ENCODE assay signal across 14 cellular contexts in genomic region chr13:106630650-106631049, GRCh38.
A peak's percentile ranks its signal among the peaks of the same experiment; 100 is the strongest.
DNase-seq lines count a peak whose midpoint lies in the region; ATAC-seq and TF ChIP-seq lines count a peak whose summit lies in the region.
"Had no signal": no experiment of that assay in that cellular context is flagged by ENCODE, and none has a peak within 500 bp of the region (broad histone marks: within the 10 kb centered on the region; RNA-seq: fewer than 3 reads in every experiment).

No MANE protein-coding gene starts in this region.

- peak overlapping the region; percentile 75 for H3K27ac ChIP-seq in SJCRH30
- H3K27ac ChIP-seq in upper lobe of right lung, result no peak overlapping the region
- H3K27ac ChIP-seq: C4-2B had no signal

- H3K27ac Mint-ChIP-seq in endothelial cell (ENCODE audit: unreplicated experiment), result peak overlapping the region; percentile 15
- H3K27ac Mint-ChIP-seq in activated CD8-positive, alpha-beta memory T cell treated with anti-CD3 and anti-CD28 coated beads, Interleukin-2, amount 10 ng/mL, durations not matched to agents 7 days and 5 days, result no peak overlapping the region
- H3K27ac Mint-ChIP-seq: CD4-positive, alpha-beta memory T cell had no signal

- no peaks in the 10 kb centered on the region for H3K27me3 ChIP-seq in SJCRH30
- peaks cover 6% of the 10 kb centered on the region for H3K27me3 ChIP-seq in upper lobe of right lung

- H3K36me3 Mint-ChIP-seq in endothelial cell (ENCODE audit: low read depth, unreplicated experiment), result no peaks in the 10 kb centered on the region
- no peaks in the 10 kb centered on the region for H3K36me3 Mint-ChIP-seq in activated CD8-positive, alpha-beta memory T cell treated with anti-CD3 and anti-CD28 coated beads, Interleukin-2, amount 10 ng/mL, durations not matched to agents 7 days and 5 days
- H3K36me3 Mint-ChIP-seq: CD4-positive, alpha-beta memory T cell had no signal

- in situ Hi-C loops in KBM-7 (cut with MboI; ENCODE audit: low pct_unique_long_range_greater_than_20kb, low sequenced_read_pairs), result no loop called here

- H3K4me3 ChIP-seq in SJCRH30, result no peak overlapping the region
- H3K4me3 ChIP-seq in upper lobe of right lung, result no peak overlapping the region
- H3K4me3 ChIP-seq: GM12878, HAP-1 had no signal

- no peak for TF ChIP-seq CTCF in endothelial cell (IDR thresholded peaks at IDR 0.05; ENCODE audit: unreplicated experiment)
- TF ChIP-seq CTCF in upper lobe of right lung (IDR thresholded peaks at IDR 0.05), result no peak

- no peaks in the 10 kb centered on the region; the same call in 1 of the 2 replicates for H3K9me3 ChIP-seq in SJCRH30 (replicated peaks)
- no peaks in the 10 kb centered on the region for H3K9me3 ChIP-seq in upper lobe of right lung
- H3K9me3 ChIP-seq: HAP-1 had no signal

- H3K36me3 ChIP-seq in SJCRH30 (no peaks in the 10 kb centered on the region), upper lobe of right lung (no peaks in the 10 kb centered on the region)
- H3K36me3 ChIP-seq: HAP-1 had no signal

- peaks cover 30% of the 10 kb centered on the region for H3K4me1 Mint-ChIP-seq in endothelial cell (ENCODE audit: unreplicated experiment)
- no peaks in the 10 kb centered on the region for H3K4me1 Mint-ChIP-seq in activated CD8-positive, alpha-beta memory T cell treated with anti-CD3 and anti-CD28 coated beads, Interleukin-2, amount 10 ng/mL, durations not matched to agents 7 days and 5 days
- H3K4me1 Mint-ChIP-seq: CD4-positive, alpha-beta memory T cell had no signal

- DNase-seq in KBM-7 (peak; percentile 14), SJCRH30 (peak in 1 of 2 experiments; percentile 27), endothelial cell (ENCODE audit: low spot score) (no peak), upper lobe of right lung (no peak), nucleus accumbens (lab: John Stamatoyannopoulos, UW) (no peak)
- DNase-seq in activated CD8-positive, alpha-beta memory T cell treated with anti-CD3 and anti-CD28 coated beads, Interleukin-2, amount 10 ng/mL, durations not matched to agents 7 days and 5 days, result no peak
- DNase-seq: ACHN; CD4-positive, alpha-beta memory T cell; DMS79 had no signal

- no peaks in the 10 kb centered on the region for H3K27me3 Mint-ChIP-seq in endothelial cell (ENCODE audit: unreplicated experiment)
- H3K27me3 Mint-ChIP-seq in activated CD8-positive, alpha-beta memory T cell treated with anti-CD3 and anti-CD28 coated beads, Interleukin-2, amount 10 ng/mL, durations not matched to agents 7 days and 5 days, result peaks cover 19% of the 10 kb centered on the region

- ATAC-seq in upper lobe of right lung, result peak; percentile 31
- no peak for ATAC-seq in activated CD8-positive, alpha-beta memory T cell treated with anti-CD3 and anti-CD28 coated beads, Interleukin-2, amount 10 ng/mL, durations not matched to agents 7 days and 5 days
- no peak for ATAC-seq in GM19328 (IDR thresholded peaks at IDR 0.05; ENCODE audit: unreplicated experiment)
- ATAC-seq: GM12878, HepG2 had no signal

- H3K4me1 ChIP-seq in SJCRH30 (peaks cover 27% of the 10 kb centered on the region), upper lobe of right lung (no peaks in the 10 kb centered on the region)
- H3K4me1 ChIP-seq: HAP-1 had no signal

- intact Hi-C loops in upper lobe of right lung (cut with DNase I), result no loop called here

- no peaks in the 10 kb centered on the region for H3K9me3 Mint-ChIP-seq in endothelial cell (ENCODE audit: unreplicated experiment)
- no peaks in the 10 kb centered on the region for H3K9me3 Mint-ChIP-seq in activated CD8-positive, alpha-beta memory T cell treated with anti-CD3 and anti-CD28 coated beads, Interleukin-2, amount 10 ng/mL, durations not matched to agents 7 days and 5 days (ENCODE audit: low read depth)
- H3K9me3 Mint-ChIP-seq: CD4-positive, alpha-beta memory T cell had no signal

- CTCF ChIA-PET in activated CD8-positive, alpha-beta memory T cell treated with anti-CD3 and anti-CD28 coated beads, Interleukin-2, amount 10 ng/mL, durations not matched to agents 7 days and 5 days (lab: Charles Lee), result interaction anchor here (1.7 kb wide), 1 partner anchor 11 kb away, joined by 4 read pairs; no protein-coding TSS in a partner anchor

- H3K4me3 Mint-ChIP-seq in endothelial cell (ENCODE audit: unreplicated experiment), result no peak overlapping the region
- H3K4me3 Mint-ChIP-seq in activated CD8-positive, alpha-beta memory T cell treated with anti-CD3 and anti-CD28 coated beads, Interleukin-2, amount 10 ng/mL, durations not matched to agents 7 days and 5 days, result no peak overlapping the region
- H3K4me3 Mint-ChIP-seq: CD4-positive, alpha-beta memory T cell had no signal
